ENCODE assay signal across 12 cellular contexts in genomic region chr13:52348081-52348480, GRCh38. TPM values are rescaled to one million over a fixed set of nuclear protein-coding genes. Genes with fewer than 3 reads are reported as not detected.
DNase-seq lines count a peak whose midpoint lies in the region; ATAC-seq and TF ChIP-seq lines count a peak whose summit lies in the region.
"Had no signal": no experiment of that assay in that cellular context is flagged by ENCODE, and none has a peak within 500 bp of the region (broad histone marks: within the 10 kb centered on the region; RNA-seq: fewer than 3 reads in every experiment).

No MANE protein-coding gene starts in this region.

- H3K36me3 ChIP-seq in mammary epithelial cell (ENCODE audit: insufficient read depth, low read length) = no peaks in the 10 kb centered on the region
- no peaks in the 10 kb centered on the region for H3K36me3 ChIP-seq in kidney epithelial cell (ENCODE audit: control insufficient read depth, insufficient read depth, low read length)
- H3K36me3 ChIP-seq: BLaER1, WERI-Rb-1 had no signal

- H3K4me1 ChIP-seq in mammary epithelial cell (ENCODE audit: insufficient read depth, low read length) = peaks cover 57% of the 10 kb centered on the region
- H3K4me1 ChIP-seq: BLaER1 had no signal

- intact Hi-C loops in mammary epithelial cell (cut with micrococcal nuclease) = loop anchor here (10.0 kb wide), 1 partner anchor 247 kb away; no protein-coding TSS in a partner anchor

- H3K27me3 ChIP-seq in mammary epithelial cell (ENCODE audit: insufficient read depth, low read length) (no peaks in the 10 kb centered on the region), kidney epithelial cell (ENCODE audit: control insufficient read depth, insufficient read depth, low read length) (no peaks in the 10 kb centered on the region)
- H3K27me3 ChIP-seq: BLaER1 had no signal

- peak overlapping the region; percentile 52 for H2AFZ ChIP-seq in mammary epithelial cell (ENCODE audit: low read depth, low read length)

- BruUV-seq in mammary epithelial cell (replicated peaks; lab: Mats Ljungman, UMichigan) = no TSS peak

- H3K4me2 ChIP-seq in mammary epithelial cell (ENCODE audit: insufficient read depth, low read depth, low read length) = peak overlapping the region; percentile 67
- H3K4me2 ChIP-seq: BLaER1 had no signal

- dilution Hi-C loops in mammary epithelial cell (cut with HindIII; ENCODE audit: low sequenced_read_pairs) = no loop called here

- DNase-seq in ACHN (peak; percentile 90), HT-29 (ENCODE audit: low spot score) (peak; percentile 26), mammary epithelial cell (peak; percentile 79), kidney epithelial cell (ENCODE audit: low read depth) (peak; percentile 82), NCI-H146 treated with DMSO at 0.1 percent for 48 hours (lab: John Stamatoyannopoulos, UW; ENCODE audit: unreplicated experiment) (no peak), NCI-H1092 (lab: John Stamatoyannopoulos, UW) (no peak)
- DNase-seq: hippocampal formation, NCI-H187, WERI-Rb-1 had no signal

- no peak overlapping the region for H3K4me3 ChIP-seq in mammary epithelial cell (replicated peaks in 1 of 3; ENCODE audit: insufficient read depth in 1 of 3, low read depth in 2 of 3, low read length in 3 of 3)
- no peak overlapping the region for H3K4me3 ChIP-seq in kidney epithelial cell (ENCODE audit: low read depth, low read length)
- H3K4me3 ChIP-seq: BLaER1 had no signal

- in situ Hi-C loops in ACHN (cut with HindIII; ENCODE audit: low pct_ligation_motif_present, low pct_unique_long_range_greater_than_20kb, low sequenced_read_pairs) = no loop called here
- in situ Hi-C loops in mammary epithelial cell (cut with MboI; ENCODE audit: low sequenced_read_pairs in 2 of 2) = loop anchor here (5.0 to 10.0 kb wide), 2 partner anchors 97 to 104 kb away; partner anchors contain the start of gene VPS36 (in 1 of the 2)

- ATAC-seq in HG03039 (IDR thresholded peaks at IDR 0.05; ENCODE audit: unreplicated experiment) (no peak), GM21423 (IDR thresholded peaks at IDR 0.05; ENCODE audit: unreplicated experiment) (no peak)

- H3K9ac ChIP-seq in mammary epithelial cell (ENCODE audit: insufficient read depth, low read length) = no peak overlapping the region
- H3K9ac ChIP-seq: BLaER1 had no signal

- H3K79me2 ChIP-seq in mammary epithelial cell (ENCODE audit: insufficient read depth, low read length) = no peaks in the 10 kb centered on the region

- no peaks in the 10 kb centered on the region for H3K9me3 ChIP-seq in mammary epithelial cell (replicated peaks; ENCODE audit: insufficient read depth, low read length)

- H4K20me1 ChIP-seq in mammary epithelial cell (ENCODE audit: insufficient read depth, low read length) = no peaks in the 10 kb centered on the region
- H4K20me1 ChIP-seq: BLaER1 had no signal

- CTCF ChIA-PET in mammary epithelial cell (lab: Charles Lee; ENCODE audit: low non-redundant PET) = interaction anchor here (1.0 kb wide), 1 partner anchor 103 kb away, joined by 8 read pairs; no protein-coding TSS in a partner anchor

- TF ChIP-seq CTCF in mammary epithelial cell (conservative IDR thresholded peaks at IDR 0.05 in 1 of 2, IDR thresholded peaks at IDR 0.05 in 1 of 2; ENCODE audit: extremely low read depth in 1 of 2, insufficient read depth in 1 of 2, low read depth in 1 of 2, low read length in 2 of 2) (no peak), kidney epithelial cell (IDR thresholded peaks at IDR 0.05; ENCODE audit: insufficient read depth, low read length, poor library complexity, severe bottlenecking) (no peak)

- H3K27ac ChIP-seq in mammary epithelial cell (ENCODE audit: insufficient read depth, low read depth, low read length) = peak overlapping the region; percentile 75
- H3K27ac ChIP-seq: BLaER1, WERI-Rb-1 had no signal

- 0% methylated on average over 4 of the region's 4 CpGs for WGBS in mammary epithelial cell (ENCODE audit: low coverage, missing lambda C conversion rate)

RNA-seq across cellular contexts. Expression of gene THSD1, which starts 57.9 kb away (rescaled TPM):
- total RNA-seq in HT-29 (2014; rRNA removed; shearing (Covaris generic)) = 0.37 and 0.92 TPM in 2 replicates
- total RNA-seq in mammary epithelial cell (10 to 100 TPM; 27.2 to 44.5 TPM), kidney epithelial cell (4.1 and 4.8 TPM in 2 replicates)
- 30.7 TPM for polyA plus RNA-seq in mammary epithelial cell
- polyA minus RNA-seq in mammary epithelial cell = 30.0 TPM

Comparison
In these comparisons a context has a peak if more than half of its experiments do, and no peak if none do; other contexts are left out.
1. DNase-seq: peak in ACHN (single experiment), HT-29 (single experiment), mammary epithelial cell (single experiment) and kidney epithelial cell (single experiment); none in NCI-H146 treated with DMSO at 0.1 percent for 48 hours (single experiment) and NCI-H1092 (single experiment).